11 cellular contexts compared by ENCODE assay signal in genomic region chr5:83148370-83148769, GRCh38.
"Had no signal": no experiment of that assay in that cellular context is flagged by ENCODE, and none has a peak within 500 bp of the region (broad histone marks: within the 10 kb centered on the region; RNA-seq: fewer than 3 reads in every experiment).

No MANE protein-coding gene starts in this region.

- H3K4me3 ChIP-seq: GM23248 had no signal

- H3K4me2 ChIP-seq: KMS-11 had no signal

- H3K9ac ChIP-seq: GM23248, KMS-11 had no signal

- FAIRE-seq: H54 had no signal

- H2AFZ ChIP-seq: GM23248 had no signal

- H3K27ac ChIP-seq: GM23248, HL-60, KMS-11 had no signal

- DNase-seq: GM23248, GOT3, H9, HCEC 1CT, HFFc6, IMR-90, Karpas-422, KBM-7 had no signal
